ENCODE assay signal across 21 cellular contexts in genomic region chr10:31803606-31804195, GRCh38.
DNase-seq lines count a peak whose midpoint lies in the region; ATAC-seq, FAIRE-seq and TF ChIP-seq lines count a peak whose summit lies in the region.
"Had no signal": no experiment of that assay in that cellular context is flagged by ENCODE, and none has a peak within 500 bp of the region (broad histone marks: within the 10 kb centered on the region; RNA-seq: fewer than 3 reads in every experiment).

No MANE protein-coding gene starts in this region.

- DNase-seq in H54 (ENCODE audit: insufficient read length, low spot score): no peak
- DNase-seq in cerebellar cortex (ENCODE audit: low spot score): peak; percentile 13
- DNase-seq in mucosa of descending colon: no peak
- no peak for DNase-seq in tibial nerve (ENCODE audit: low spot score in 2 of 2)
- DNase-seq in NCI-H2171 (lab: John Stamatoyannopoulos, UW): no peak
- DNase-seq in activated T-cell treated with anti-CD3 and anti-CD28 coated beads, Interleukin-2, amount 50 U/mL, for 1 hour: no peak
- no peak for DNase-seq in EL
- DNase-seq: activated CD4-positive, alpha-beta T cell treated with anti-CD3 and anti-CD28 coated beads, Interleukin-2, amount 50 U/mL, for 1 hour; activated effector memory CD4-positive, alpha-beta T cell treated with Interleukin-2 at 50 U/mL for 16 hours; activated naive CD8-positive, alpha-beta T cell treated with anti-CD3 and anti-CD28 coated beads, Interleukin-2, amount 50 U/mL, for 24 hours; foreskin keratinocyte; KBM-7; NCI-H2171 treated with DMSO at 0.1 percent for 48 hours; NCI-H774; SHP77 treated with DMSO at 0.1 percent for 48 hours; stimulated activated CD4-positive, alpha-beta T cell treated with anti-CD3 and anti-CD28 coated beads, Interleukin-12 subunit alpha, Interleukin-12 subunit beta, amount 100 ng/mL, for 4 hours; stimulated activated CD8-positive, alpha-beta memory T cell treated with anti-CD3 and anti-CD28 coated beads, Interleukin-4, amount 100 ng/mL, for 48 hours; T-cell; upper lobe of right lung had no signal

- peak overlapping the region in 3 of 4 donors; percentile 37 to 80 (median 73) for H3K27ac ChIP-seq in tibial nerve
- H3K27ac ChIP-seq: BLaER1, foreskin keratinocyte, upper lobe of right lung had no signal

- FAIRE-seq in H54 (lab: Jason Lieb, UNC): peak; percentile 58
- FAIRE-seq: GM19239 had no signal

- H3K9me3 ChIP-seq in mucosa of descending colon: no peaks in the 10 kb centered on the region
- no peaks in the 10 kb centered on the region for H3K9me3 ChIP-seq in tibial nerve
- H3K9me3 ChIP-seq: BLaER1, upper lobe of right lung had no signal

- WGBS in tibial nerve, 2 donors: 12 to 23% methylated on average over 7 of the region's 7 CpGs

- no peak overlapping the region for H3K4me3 ChIP-seq in mucosa of descending colon
- peak overlapping the region in 1 of 4 donors; percentile 14 for H3K4me3 ChIP-seq in tibial nerve
- H3K4me3 ChIP-seq: BLaER1, upper lobe of right lung had no signal

- TF ChIP-seq CTCF in mucosa of descending colon (IDR thresholded peaks at IDR 0.05) (no peak), tibial nerve (IDR thresholded peaks at IDR 0.05) (no peak)

- no peaks in the 10 kb centered on the region for H3K27me3 ChIP-seq in tibial nerve
- H3K27me3 ChIP-seq: BLaER1, foreskin keratinocyte, upper lobe of right lung had no signal

- ATAC-seq in mucosa of descending colon: peak; percentile 54
- ATAC-seq: activated naive CD8-positive, alpha-beta T cell treated with anti-CD3 and anti-CD28 coated beads, Interleukin-2, amount 50 U/mL, for 24 hours; foreskin keratinocyte; T-cell; upper lobe of right lung had no signal

- H3K4me1 ChIP-seq in mucosa of descending colon (ENCODE audit: low read depth): no peaks in the 10 kb centered on the region
- H3K4me1 ChIP-seq in tibial nerve: peaks cover 0 to 51% (median 2%) of the 10 kb centered on the region in 4 donors
- H3K4me1 ChIP-seq: foreskin keratinocyte, upper lobe of right lung had no signal

- no peaks in the 10 kb centered on the region for H3K36me3 ChIP-seq in mucosa of descending colon (ENCODE audit: low read depth)
- no peaks in the 10 kb centered on the region for H3K36me3 ChIP-seq in tibial nerve

- intact Hi-C loops in mucosa of descending colon (cut with DNase I, micrococcal nuclease): no loop called here

- TF ChIP-seq POLR2A in H54 (IDR thresholded peaks at IDR 0.05; ENCODE audit: low read depth, low read length) (no peak), tibial nerve (IDR thresholded peaks at IDR 0.05) (no peak)

- TF ChIP-seq EP300 in tibial nerve (IDR thresholded peaks at IDR 0.05): no peak
